ENCODE assay signal across 1 cellular context in genomic region chr1:35633526-35633925, GRCh38.
TF ChIP-seq lines count a peak whose summit lies in the region.

No MANE protein-coding gene starts in this region.

TF ChIP-seq in GM23338, 12 proteins besides CTCF, POLR2A, EP300 and RAD21 (continued from another document):
- no peak for TF ChIP-seq ZNF462 (CRISPR knock-in tag; IDR thresholded peaks at IDR 0.05)
TF ChIP-seq in GM23338: peak in this region for 0.
